11 cellular contexts compared by ENCODE assay signal in genomic region chr6:157244175-157244574, GRCh38.
A peak's percentile ranks its signal among the peaks of the same experiment; 100 is the strongest.
DNase-seq lines count a peak whose midpoint lies in the region; ATAC-seq and TF ChIP-seq lines count a peak whose summit lies in the region.
"Had no signal": no experiment of that assay in that cellular context is flagged by ENCODE, and none has a peak within 500 bp of the region (broad histone marks: within the 10 kb centered on the region; RNA-seq: fewer than 3 reads in every experiment).

No MANE protein-coding gene starts in this region.

- no peak overlapping the region for H3K27ac ChIP-seq in HEK293 (ENCODE audit: extremely low read depth, low read depth, low read length)
- peak overlapping the region in 2 of 5 donors; percentile 21 to 75 for H3K27ac ChIP-seq in adrenal gland
- H3K27ac ChIP-seq in heart left ventricle, result peak overlapping the region in 11 of 12 donors; percentile 11 to 80 (median 62)
- peak overlapping the region in 4 of 8 donors; percentile 8 to 55 (median 22) for H3K27ac ChIP-seq in spleen

- peak in 4 of 7 donors; percentile 42 to 66 (median 56) for DNase-seq in adrenal gland
- DNase-seq in heart left ventricle, result peak in 1 of 5 donors; percentile 38
- peak; percentile 38 for DNase-seq in spleen
- no peak for DNase-seq in NCI-H510A (lab: John Stamatoyannopoulos, UW)
- no peak for DNase-seq in activated naive CD4-positive, alpha-beta T cell (lab: John Stamatoyannopoulos, UW)
- DNase-seq in Ammon's horn (ENCODE audit: low spot score), result no peak
- DNase-seq: activated CD4-positive, alpha-beta T cell treated with anti-CD3 and anti-CD28 coated beads for 1 hour; DMS79; NCI-H2107 had no signal

- intact Hi-C loops in adrenal gland (cut with DNase I), result no loop called here
- intact Hi-C loops in heart left ventricle (cut with DNase I), result no loop called here
- intact Hi-C loops in spleen (cut with DNase I; ENCODE audit: low total_unique reads), result no loop called here

- peak; percentile 32 to 85 (median 80) for ATAC-seq in heart left ventricle
- ATAC-seq: natural killer cell treated with Interleukin-12 subunit alpha and Interleukin-12 subunit beta and Interleukin-15 and Interleukin-18, amount 100 ng/mL, for 72 hours had no signal

- POLR2A ChIA-PET in HEK293 (lab: Yijun Ruan, JAX), result no interaction called here

- TF ChIP-seq CTCF in HEK293 (tag by site-specific recombination; IDR thresholded peaks at IDR 0.05), result no peak
- no peak for TF ChIP-seq CTCF in adrenal gland (IDR thresholded peaks at IDR 0.05)
- TF ChIP-seq CTCF in heart left ventricle (IDR thresholded peaks at IDR 0.05), result no peak
- TF ChIP-seq CTCF in spleen (IDR thresholded peaks at IDR 0.05 in 8 of 11, conservative IDR thresholded peaks at IDR 0.05 in 3 of 11), result no peak

- H3K4me3 ChIP-seq in HEK293 (ENCODE audit: low read depth, low read length) (no peak overlapping the region), adrenal gland (no peak overlapping the region), heart left ventricle (no peak overlapping the region), spleen (no peak overlapping the region)

- H3K4me1 ChIP-seq in HEK293 (ENCODE audit: control insufficient read depth, insufficient read depth, low read length) (peaks cover 8% of the 10 kb centered on the region; the same call in 1 of the 2 replicates), adrenal gland (replicated peaks in 1 of 2) (peaks cover 0 to 17% of the 10 kb centered on the region in 2 donors), heart left ventricle (peaks cover 0 to 54% (median 20%) of the 10 kb centered on the region in 12 donors), spleen (peaks cover 0 to 12% (median 8%) of the 10 kb centered on the region in 6 donors)

- 45 to 54% (median 50%) methylated on average over 4 of the region's 4 CpGs for WGBS in adrenal gland, 4 donors
- WGBS in heart left ventricle, 4 donors, result 28 to 41% (median 34%) methylated on average over 4 of the region's 4 CpGs
- WGBS in spleen, 5 donors, result 36 to 47% (median 38%) methylated on average over 4 of the region's 4 CpGs

- CTCF ChIA-PET in HEK293 (lab: Yijun Ruan, JAX), result no interaction called here

- TF ChIP-seq POLR2A in adrenal gland (IDR thresholded peaks at IDR 0.05) (no peak), heart left ventricle (IDR thresholded peaks at IDR 0.05) (no peak), spleen (IDR thresholded peaks at IDR 0.05) (no peak)

- H3K9me3 ChIP-seq in HEK293 (ENCODE audit: control insufficient read depth, insufficient read depth, low read depth, low read length), result no peaks in the 10 kb centered on the region
- H3K9me3 ChIP-seq in adrenal gland (replicated peaks in 1 of 3), result no peaks in the 10 kb centered on the region
- H3K9me3 ChIP-seq in heart left ventricle, result peaks cover 0 to 9% (median 0%) of the 10 kb centered on the region in 12 donors
- peaks cover 0 to 20% (median 11%) of the 10 kb centered on the region in 8 donors for H3K9me3 ChIP-seq in spleen

- H3K36me3 ChIP-seq in HEK293 (ENCODE audit: control insufficient read depth in 2 of 2, insufficient read depth in 1 of 2, low read length in 2 of 2), result no peaks in the 10 kb centered on the region
- no peaks in the 10 kb centered on the region for H3K36me3 ChIP-seq in adrenal gland (replicated peaks in 1 of 2)
- no peaks in the 10 kb centered on the region for H3K36me3 ChIP-seq in heart left ventricle
- no peaks in the 10 kb centered on the region for H3K36me3 ChIP-seq in spleen

- H3K27me3 ChIP-seq in adrenal gland (no peaks in the 10 kb centered on the region), heart left ventricle (no peaks in the 10 kb centered on the region), spleen (replicated peaks in 1 of 7) (peaks cover 0 to 25% (median 0%) of the 10 kb centered on the region in 7 donors)

TF ChIP-seq in HEK293, 187 proteins besides CTCF, POLR2A, EP300 and RAD21:
- TF ChIP-seq PRDM6 (tag by site-specific recombination; IDR thresholded peaks at IDR 0.05) (0 out of 2 replicates have a peak, but pooled peaks have one; percentile 35), ZNF561 (tag by site-specific recombination; IDR thresholded peaks at IDR 0.05; ENCODE audit: borderline replicate concordance) (0 out of 2 replicates have a peak, but pooled peaks have one; percentile 34), ZBTB17 (tag by site-specific recombination; IDR thresholded peaks at IDR 0.05) (no peak), ZNF645 (tag by site-specific recombination; IDR thresholded peaks at IDR 0.05) (no peak), ZNF510 (tag by site-specific recombination; IDR thresholded peaks at IDR 0.05; ENCODE audit: insufficient replicate concordance) (no peak), ZNF692 (tag by site-specific recombination; IDR thresholded peaks at IDR 0.05) (no peak), ZBTB48 (tag by site-specific recombination; IDR thresholded peaks at IDR 0.05) (no peak), ZNF776 (tag by site-specific recombination; IDR thresholded peaks at IDR 0.05; ENCODE audit: borderline replicate concordance) (no peak), ZNF830 (tag by site-specific recombination; IDR thresholded peaks at IDR 0.05; ENCODE audit: low read depth) (no peak), ZNF704 (tag by site-specific recombination; IDR thresholded peaks at IDR 0.05) (no peak)
TF ChIP-seq in HEK293: peak in this region for 2.

Comparison
In these comparisons a context has a peak if more than half of its experiments do, and no peak if none do; other contexts are left out.
1. DNase-seq: peak in adrenal gland (4 of 7) and spleen (single experiment); none in NCI-H510A (single experiment), activated naive CD4-positive, alpha-beta T cell (0 of 4) and Ammon's horn (single experiment).